1 cellular context compared by ENCODE assay signal in the genomic region with DNA sequence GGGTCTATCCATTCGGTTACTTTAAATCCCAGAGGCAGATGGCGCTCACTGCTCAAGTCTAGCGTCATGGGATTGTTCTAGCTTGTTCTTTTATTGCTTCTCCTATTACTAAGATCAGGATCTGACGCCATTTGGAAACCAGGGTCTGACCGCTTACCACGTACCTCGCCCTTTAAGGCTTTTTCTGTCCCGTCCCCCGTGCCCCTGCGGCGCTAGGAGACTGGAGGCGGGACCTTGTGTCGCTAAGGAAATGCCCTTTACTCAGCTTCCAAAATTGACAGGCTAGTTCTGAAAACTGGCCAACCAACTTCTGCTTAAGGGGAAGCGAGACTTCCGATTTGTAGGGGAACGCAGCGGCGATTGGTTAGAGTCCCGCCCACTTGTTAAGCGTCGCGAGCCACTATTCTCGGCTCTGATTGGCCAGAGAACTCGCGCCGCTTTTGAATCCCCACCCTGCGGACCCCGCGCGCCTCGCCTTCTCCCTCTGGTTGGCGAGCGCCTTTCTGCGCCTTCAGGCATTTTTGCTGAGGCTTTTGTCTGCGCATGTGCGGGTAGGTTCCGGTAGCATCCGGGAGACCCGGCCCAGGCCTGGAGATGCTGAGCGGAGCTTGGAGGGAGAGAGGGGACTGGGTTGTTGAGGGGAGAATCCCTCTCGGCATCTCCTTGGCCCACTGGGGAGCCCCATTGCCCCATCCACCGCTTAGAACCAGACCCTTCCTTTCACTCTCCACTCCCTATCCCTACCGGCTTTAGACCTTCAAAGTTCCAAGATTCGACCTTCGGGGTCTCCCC.
A peak's percentile ranks its signal among the peaks of the same experiment; 100 is the strongest.
TF ChIP-seq lines count a peak whose summit lies in the region.

No MANE protein-coding gene starts in this region.

TF ChIP-seq in HepG2, 621 proteins besides CTCF, POLR2A, EP300 and RAD21 (continued from another document and continues in another):
- TF ChIP-seq, protein P1, sequence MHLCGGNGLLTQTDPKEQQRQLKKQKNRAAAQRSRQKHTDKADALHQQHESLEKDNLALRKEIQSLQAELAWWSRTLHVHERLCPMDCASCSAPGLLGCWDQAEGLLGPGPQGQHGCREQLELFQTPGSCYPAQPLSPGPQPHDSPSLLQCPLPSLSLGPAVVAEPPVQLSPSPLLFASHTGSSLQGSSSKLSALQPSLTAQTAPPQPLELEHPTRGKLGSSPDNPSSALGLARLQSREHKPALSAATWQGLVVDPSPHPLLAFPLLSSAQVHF (CRISPR knock-in tag; IDR thresholded peaks at IDR 0.05), result peak; percentile 96
- no peak; the same call in 1 of the 2 replicates for TF ChIP-seq MEIS2 (CRISPR knock-in tag; IDR thresholded peaks at IDR 0.05)
- no peak; the same call in 1 of the 2 replicates for TF ChIP-seq JUNB (CRISPR knock-in tag; IDR thresholded peaks at IDR 0.05; ENCODE audit: borderline replicate concordance)
- peak; percentile 74 for TF ChIP-seq CREM (IDR thresholded peaks at IDR 0.05)
- TF ChIP-seq CREM (CRISPR knock-in tag; IDR thresholded peaks at IDR 0.05), result no peak
- TF ChIP-seq TBL1XR1 (IDR thresholded peaks at IDR 0.05; ENCODE audit: borderline replicate concordance, low read length, partially characterized antibody), result no peak
- TF ChIP-seq, protein P2, sequence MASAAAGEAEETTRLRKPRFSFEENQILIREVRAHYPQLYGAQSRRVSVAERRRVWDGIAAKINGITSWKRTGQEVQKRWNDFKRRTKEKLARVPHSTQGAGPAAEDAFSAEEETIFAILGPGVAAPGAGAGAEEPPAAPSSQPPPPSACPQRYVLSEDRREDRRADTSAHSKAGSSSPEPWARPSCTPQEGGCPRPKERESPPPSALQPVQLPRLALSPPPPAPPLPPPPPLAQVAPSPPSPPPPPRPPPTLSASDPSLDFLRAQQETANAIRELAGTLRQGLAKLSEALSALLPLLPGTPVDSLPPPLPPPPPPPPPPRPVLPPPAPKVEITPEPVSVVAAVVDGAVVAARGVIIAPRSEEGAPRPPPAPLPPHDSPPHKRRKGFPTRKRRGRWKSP (CRISPR knock-in tag; IDR thresholded peaks at IDR 0.05), result peak; percentile 93
- TF ChIP-seq ZNF549 (CRISPR knock-in tag; IDR thresholded peaks at IDR 0.05), result no peak
- TF ChIP-seq CHCHD3 (CRISPR knock-in tag; IDR thresholded peaks at IDR 0.05), result 0 out of 2 replicates have a peak, but pooled peaks have one; percentile 19
- TF ChIP-seq ZNF841 (CRISPR knock-in tag; IDR thresholded peaks at IDR 0.05; ENCODE audit: borderline replicate concordance), result peak; percentile 94
- TF ChIP-seq, protein P3, sequence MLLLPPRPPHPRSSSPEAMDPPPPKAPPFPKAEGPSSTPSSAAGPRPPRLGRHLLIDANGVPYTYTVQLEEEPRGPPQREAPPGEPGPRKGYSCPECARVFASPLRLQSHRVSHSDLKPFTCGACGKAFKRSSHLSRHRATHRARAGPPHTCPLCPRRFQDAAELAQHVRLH (CRISPR knock-in tag; IDR thresholded peaks at IDR 0.05; ENCODE audit: borderline replicate concordance, low read depth), result peak; percentile 62; the same call in 1 of the 2 replicates
- TF ChIP-seq, protein P4, sequence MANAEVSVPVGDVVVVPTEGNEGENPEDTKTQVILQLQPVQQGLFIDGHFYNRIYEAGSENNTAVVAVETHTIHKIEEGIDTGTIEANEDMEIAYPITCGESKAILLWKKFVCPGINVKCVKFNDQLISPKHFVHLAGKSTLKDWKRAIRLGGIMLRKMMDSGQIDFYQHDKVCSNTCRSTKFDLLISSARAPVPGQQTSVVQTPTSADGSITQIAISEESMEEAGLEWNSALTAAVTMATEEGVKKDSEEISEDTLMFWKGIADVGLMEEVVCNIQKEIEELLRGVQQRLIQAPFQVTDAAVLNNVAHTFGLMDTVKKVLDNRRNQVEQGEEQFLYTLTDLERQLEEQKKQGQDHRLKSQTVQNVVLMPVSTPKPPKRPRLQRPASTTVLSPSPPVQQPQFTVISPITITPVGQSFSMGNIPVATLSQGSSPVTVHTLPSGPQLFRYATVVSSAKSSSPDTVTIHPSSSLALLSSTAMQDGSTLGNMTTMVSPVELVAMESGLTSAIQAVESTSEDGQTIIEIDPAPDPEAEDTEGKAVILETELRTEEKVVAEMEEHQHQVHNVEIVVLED (CRISPR knock-in tag; IDR thresholded peaks at IDR 0.05; ENCODE audit: borderline replicate concordance), result peak; percentile 76; the same call in 1 of the 2 replicates
- TF ChIP-seq, protein P5, sequence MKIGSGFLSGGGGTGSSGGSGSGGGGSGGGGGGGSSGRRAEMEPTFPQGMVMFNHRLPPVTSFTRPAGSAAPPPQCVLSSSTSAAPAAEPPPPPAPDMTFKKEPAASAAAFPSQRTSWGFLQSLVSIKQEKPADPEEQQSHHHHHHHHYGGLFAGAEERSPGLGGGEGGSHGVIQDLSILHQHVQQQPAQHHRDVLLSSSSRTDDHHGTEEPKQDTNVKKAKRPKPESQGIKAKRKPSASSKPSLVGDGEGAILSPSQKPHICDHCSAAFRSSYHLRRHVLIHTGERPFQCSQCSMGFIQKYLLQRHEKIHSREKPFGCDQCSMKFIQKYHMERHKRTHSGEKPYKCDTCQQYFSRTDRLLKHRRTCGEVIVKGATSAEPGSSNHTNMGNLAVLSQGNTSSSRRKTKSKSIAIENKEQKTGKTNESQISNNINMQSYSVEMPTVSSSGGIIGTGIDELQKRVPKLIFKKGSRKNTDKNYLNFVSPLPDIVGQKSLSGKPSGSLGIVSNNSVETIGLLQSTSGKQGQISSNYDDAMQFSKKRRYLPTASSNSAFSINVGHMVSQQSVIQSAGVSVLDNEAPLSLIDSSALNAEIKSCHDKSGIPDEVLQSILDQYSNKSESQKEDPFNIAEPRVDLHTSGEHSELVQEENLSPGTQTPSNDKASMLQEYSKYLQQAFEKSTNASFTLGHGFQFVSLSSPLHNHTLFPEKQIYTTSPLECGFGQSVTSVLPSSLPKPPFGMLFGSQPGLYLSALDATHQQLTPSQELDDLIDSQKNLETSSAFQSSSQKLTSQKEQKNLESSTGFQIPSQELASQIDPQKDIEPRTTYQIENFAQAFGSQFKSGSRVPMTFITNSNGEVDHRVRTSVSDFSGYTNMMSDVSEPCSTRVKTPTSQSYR (CRISPR knock-in tag; IDR thresholded peaks at IDR 0.05; ENCODE audit: borderline replicate concordance), result no peak
- peak; percentile 24; the same call in 1 of the 2 replicates for TF ChIP-seq MYNN (CRISPR knock-in tag; IDR thresholded peaks at IDR 0.05; ENCODE audit: low read depth)
- TF ChIP-seq AKAP8 (CRISPR knock-in tag; IDR thresholded peaks at IDR 0.05), result no peak
- no peak for TF ChIP-seq ZNF557 (CRISPR knock-in tag; IDR thresholded peaks at IDR 0.05)
- TF ChIP-seq ZNF430 (CRISPR knock-in tag; IDR thresholded peaks at IDR 0.05), result 0 out of 2 replicates have a peak, but pooled peaks have one; percentile 48
- peak; percentile 93 for TF ChIP-seq SAP130 (CRISPR knock-in tag; IDR thresholded peaks at IDR 0.05; ENCODE audit: low read depth)
- TF ChIP-seq, protein P6, sequence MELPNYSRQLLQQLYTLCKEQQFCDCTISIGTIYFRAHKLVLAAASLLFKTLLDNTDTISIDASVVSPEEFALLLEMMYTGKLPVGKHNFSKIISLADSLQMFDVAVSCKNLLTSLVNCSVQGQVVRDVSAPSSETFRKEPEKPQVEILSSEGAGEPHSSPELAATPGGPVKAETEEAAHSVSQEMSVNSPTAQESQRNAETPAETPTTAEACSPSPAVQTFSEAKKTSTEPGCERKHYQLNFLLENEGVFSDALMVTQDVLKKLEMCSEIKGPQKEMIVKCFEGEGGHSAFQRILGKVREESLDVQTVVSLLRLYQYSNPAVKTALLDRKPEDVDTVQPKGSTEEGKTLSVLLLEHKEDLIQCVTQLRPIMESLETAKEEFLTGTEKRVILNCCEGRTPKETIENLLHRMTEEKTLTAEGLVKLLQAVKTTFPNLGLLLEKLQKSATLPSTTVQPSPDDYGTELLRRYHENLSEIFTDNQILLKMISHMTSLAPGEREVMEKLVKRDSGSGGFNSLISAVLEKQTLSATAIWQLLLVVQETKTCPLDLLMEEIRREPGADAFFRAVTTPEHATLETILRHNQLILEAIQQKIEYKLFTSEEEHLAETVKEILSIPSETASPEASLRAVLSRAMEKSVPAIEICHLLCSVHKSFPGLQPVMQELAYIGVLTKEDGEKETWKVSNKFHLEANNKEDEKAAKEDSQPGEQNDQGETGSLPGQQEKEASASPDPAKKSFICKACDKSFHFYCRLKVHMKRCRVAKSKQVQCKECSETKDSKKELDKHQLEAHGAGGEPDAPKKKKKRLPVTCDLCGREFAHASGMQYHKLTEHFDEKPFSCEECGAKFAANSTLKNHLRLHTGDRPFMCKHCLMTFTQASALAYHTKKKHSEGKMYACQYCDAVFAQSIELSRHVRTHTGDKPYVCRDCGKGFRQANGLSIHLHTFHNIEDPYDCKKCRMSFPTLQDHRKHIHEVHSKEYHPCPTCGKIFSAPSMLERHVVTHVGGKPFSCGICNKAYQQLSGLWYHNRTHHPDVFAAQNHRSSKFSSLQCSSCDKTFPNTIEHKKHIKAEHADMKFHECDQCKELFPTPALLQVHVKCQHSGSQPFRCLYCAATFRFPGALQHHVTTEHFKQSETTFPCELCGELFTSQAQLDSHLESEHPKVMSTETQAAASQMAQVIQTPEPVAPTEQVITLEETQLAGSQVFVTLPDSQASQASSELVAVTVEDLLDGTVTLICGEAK (IDR thresholded peaks at IDR 0.05), result no peak
- TF ChIP-seq, protein P6 (CRISPR knock-in tag; IDR thresholded peaks at IDR 0.05), result peak; percentile 58; the same call in 1 of the 2 replicates
- TF ChIP-seq, protein P7, sequence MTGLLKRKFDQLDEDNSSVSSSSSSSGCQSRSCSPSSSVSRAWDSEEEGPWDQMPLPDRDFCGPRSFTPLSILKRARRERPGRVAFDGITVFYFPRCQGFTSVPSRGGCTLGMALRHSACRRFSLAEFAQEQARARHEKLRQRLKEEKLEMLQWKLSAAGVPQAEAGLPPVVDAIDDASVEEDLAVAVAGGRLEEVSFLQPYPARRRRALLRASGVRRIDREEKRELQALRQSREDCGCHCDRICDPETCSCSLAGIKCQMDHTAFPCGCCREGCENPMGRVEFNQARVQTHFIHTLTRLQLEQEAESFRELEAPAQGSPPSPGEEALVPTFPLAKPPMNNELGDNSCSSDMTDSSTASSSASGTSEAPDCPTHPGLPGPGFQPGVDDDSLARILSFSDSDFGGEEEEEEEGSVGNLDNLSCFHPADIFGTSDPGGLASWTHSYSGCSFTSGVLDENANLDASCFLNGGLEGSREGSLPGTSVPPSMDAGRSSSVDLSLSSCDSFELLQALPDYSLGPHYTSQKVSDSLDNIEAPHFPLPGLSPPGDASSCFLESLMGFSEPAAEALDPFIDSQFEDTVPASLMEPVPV (CRISPR knock-in tag; IDR thresholded peaks at IDR 0.05), result 0 out of 2 replicates have a peak, but pooled peaks have one; percentile 47
- TF ChIP-seq SOX6 (IDR thresholded peaks at IDR 0.05), result no peak
- TF ChIP-seq SOX6 (CRISPR knock-in tag; IDR thresholded peaks at IDR 0.05), result no peak
- TF ChIP-seq HDAC1 (CRISPR knock-in tag; IDR thresholded peaks at IDR 0.05), result peak; percentile 65; the same call in 1 of the 2 replicates
- TF ChIP-seq ELF1 (CRISPR knock-in tag; IDR thresholded peaks at IDR 0.05), result peak; percentile 87
- 0 out of 2 replicates have a peak, but pooled peaks have one; percentile 26 for TF ChIP-seq FOXC1 (CRISPR knock-in tag; IDR thresholded peaks at IDR 0.05; ENCODE audit: borderline replicate concordance)
- TF ChIP-seq ATAD3A (CRISPR knock-in tag; IDR thresholded peaks at IDR 0.05), result no peak
- TF ChIP-seq, protein P8, sequence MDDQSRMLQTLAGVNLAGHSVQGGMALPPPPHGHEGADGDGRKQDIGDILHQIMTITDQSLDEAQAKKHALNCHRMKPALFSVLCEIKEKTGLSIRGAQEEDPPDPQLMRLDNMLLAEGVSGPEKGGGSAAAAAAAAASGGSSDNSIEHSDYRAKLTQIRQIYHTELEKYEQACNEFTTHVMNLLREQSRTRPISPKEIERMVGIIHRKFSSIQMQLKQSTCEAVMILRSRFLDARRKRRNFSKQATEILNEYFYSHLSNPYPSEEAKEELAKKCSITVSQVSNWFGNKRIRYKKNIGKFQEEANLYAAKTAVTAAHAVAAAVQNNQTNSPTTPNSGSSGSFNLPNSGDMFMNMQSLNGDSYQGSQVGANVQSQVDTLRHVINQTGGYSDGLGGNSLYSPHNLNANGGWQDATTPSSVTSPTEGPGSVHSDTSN (CRISPR knock-in tag; IDR thresholded peaks at IDR 0.05; ENCODE audit: borderline replicate concordance), result peak; percentile 52; the same call in 1 of the 2 replicates
- TF ChIP-seq ZFP36L1 (CRISPR knock-in tag; IDR thresholded peaks at IDR 0.05), result 0 out of 2 replicates have a peak, but pooled peaks have one; percentile 87
